ENCODE assay signal across 21 cellular contexts in genomic region chr3:70959506-70959905, GRCh38.
A peak's percentile ranks its signal among the peaks of the same experiment; 100 is the strongest.
DNase-seq lines count a peak whose midpoint lies in the region; ATAC-seq and TF ChIP-seq lines count a peak whose summit lies in the region.
"Had no signal": no experiment of that assay in that cellular context is flagged by ENCODE, and none has a peak within 500 bp of the region (broad histone marks: within the 10 kb centered on the region; RNA-seq: fewer than 3 reads in every experiment).

No MANE protein-coding gene starts in this region.

- H3K9me3 ChIP-seq in CD4-positive, alpha-beta T cell (ENCODE audit: control insufficient read depth, low read length) = no peaks in the 10 kb centered on the region
- no peaks in the 10 kb centered on the region for H3K9me3 ChIP-seq in naive thymus-derived CD4-positive, alpha-beta T cell (ENCODE audit: control insufficient read depth in 2 of 3, low read length in 3 of 3)
- H3K9me3 ChIP-seq: A549 had no signal

- no peaks in the 10 kb centered on the region for H3K9me3 Mint-ChIP-seq in activated T-cell treated with anti-CD3 and anti-CD28 coated beads, Interleukin-2, amount 50 U/mL, for 24 hours
- no peaks in the 10 kb centered on the region for H3K9me3 Mint-ChIP-seq in CD4-positive, alpha-beta T cell
- no peaks in the 10 kb centered on the region for H3K9me3 Mint-ChIP-seq in activated T-helper 17 cell treated with anti-CD3 and anti-CD28 coated beads, Interleukin-2, amount 50 U/mL, for 72 hours
- peaks cover 0 to 11% (median 0%) of the 10 kb centered on the region in 11 donors for H3K9me3 Mint-ChIP-seq in naive thymus-derived CD4-positive, alpha-beta T cell
- H3K9me3 Mint-ChIP-seq: CD8-positive, alpha-beta memory T cell had no signal

- no peak overlapping the region for H3K4me3 Mint-ChIP-seq in activated T-cell treated with anti-CD3 and anti-CD28 coated beads, Interleukin-2, amount 50 U/mL, for 24 hours
- no peak overlapping the region for H3K4me3 Mint-ChIP-seq in CD4-positive, alpha-beta T cell
- no peak overlapping the region for H3K4me3 Mint-ChIP-seq in activated T-helper 17 cell treated with anti-CD3 and anti-CD28 coated beads, Interleukin-2, amount 50 U/mL, for 72 hours
- H3K4me3 Mint-ChIP-seq in naive thymus-derived CD4-positive, alpha-beta T cell = no peak overlapping the region
- H3K4me3 Mint-ChIP-seq: CD8-positive, alpha-beta memory T cell had no signal

- H3K27ac ChIP-seq in CD4-positive, alpha-beta T cell (ENCODE audit: low read depth, low read length) = no peak overlapping the region
- H3K27ac ChIP-seq in naive thymus-derived CD4-positive, alpha-beta T cell (ENCODE audit: low read depth, low read length) = no peak overlapping the region
- H3K27ac ChIP-seq: A549 had no signal

- CTCF ChIA-PET in CD4-positive, alpha-beta T cell (lab: Charles Lee) = no interaction called here
- CTCF ChIA-PET in naive thymus-derived CD4-positive, alpha-beta T cell (lab: Charles Lee) = no interaction called here

- H3K4me1 ChIP-seq in naive thymus-derived CD4-positive, alpha-beta T cell (ENCODE audit: control insufficient read depth in 2 of 2, insufficient read depth in 2 of 2, low read length in 2 of 2) = no peaks in the 10 kb centered on the region
- H3K4me1 ChIP-seq: A549 had no signal

- no peak for DNase-seq in activated T-cell treated with anti-CD3 and anti-CD28 coated beads, Interleukin-2, amount 50 U/mL, for 24 hours
- DNase-seq in activated T-cell treated with anti-CD3 and anti-CD28 coated beads, Interleukin-2, amount 50 U/mL, for 1 hour = no peak
- no peak for DNase-seq in CD4-positive, alpha-beta T cell
- no peak for DNase-seq in naive thymus-derived CD4-positive, alpha-beta T cell
- no peak for DNase-seq in NCI-H1105 (lab: John Stamatoyannopoulos, UW)
- DNase-seq: CD8-positive, alpha-beta memory T cell; DMS53; GOT3; NCI-H1092 treated with DMSO at 0.1 percent for 48 hours; NCI-H1694; NCI-H2107; NCI-H510A treated with DMSO at 0.1 percent for 48 hours; NCI-H774; OCI-M1; SHP77 treated with DMSO at 0.1 percent for 48 hours had no signal

- POLR2A ChIA-PET in CD4-positive, alpha-beta T cell (lab: Charles Lee) = no interaction called here
- POLR2A ChIA-PET in naive thymus-derived CD4-positive, alpha-beta T cell (lab: Charles Lee) = no interaction called here

- no peaks in the 10 kb centered on the region for H3K27me3 Mint-ChIP-seq in activated T-cell treated with anti-CD3 and anti-CD28 coated beads, Interleukin-2, amount 50 U/mL, for 24 hours
- no peaks in the 10 kb centered on the region for H3K27me3 Mint-ChIP-seq in CD4-positive, alpha-beta T cell
- H3K27me3 Mint-ChIP-seq in activated T-helper 17 cell treated with anti-CD3 and anti-CD28 coated beads, Interleukin-2, amount 50 U/mL, for 72 hours = no peaks in the 10 kb centered on the region
- no peaks in the 10 kb centered on the region for H3K27me3 Mint-ChIP-seq in naive thymus-derived CD4-positive, alpha-beta T cell

- intact Hi-C loops in CD4-positive, alpha-beta T cell (cut with DNase I, micrococcal nuclease) = no loop called here
- intact Hi-C loops in naive thymus-derived CD4-positive, alpha-beta T cell (cut with micrococcal nuclease) = loop anchor here in 1 of 2 donors (10.0 kb wide), 1 partner anchor 555 kb away; no protein-coding TSS in a partner anchor

- peaks cover 96% of the 10 kb centered on the region for H3K36me3 Mint-ChIP-seq in activated T-cell treated with anti-CD3 and anti-CD28 coated beads, Interleukin-2, amount 50 U/mL, for 24 hours (ENCODE audit: low read depth)
- H3K36me3 Mint-ChIP-seq in CD4-positive, alpha-beta T cell (ENCODE audit: low read depth) = peaks cover 97% of the 10 kb centered on the region
- H3K36me3 Mint-ChIP-seq in activated T-helper 17 cell treated with anti-CD3 and anti-CD28 coated beads, Interleukin-2, amount 50 U/mL, for 72 hours (ENCODE audit: low read depth) = peaks cover 100% of the 10 kb centered on the region
- H3K36me3 Mint-ChIP-seq in naive thymus-derived CD4-positive, alpha-beta T cell = peaks cover 18 to 59% (median 48%) of the 10 kb centered on the region in 5 donors

- no peak overlapping the region for H3K4me3 ChIP-seq in naive thymus-derived CD4-positive, alpha-beta T cell (ENCODE audit: low read length)
- H3K4me3 ChIP-seq: A549, K562 had no signal

- ATAC-seq in CD4-positive, alpha-beta T cell (ENCODE audit: poor library complexity) = no peak
- ATAC-seq in activated T-helper 17 cell treated with anti-CD3 and anti-CD28 coated beads, Interleukin-2, amount 50 U/mL, for 72 hours (replicated peaks) = peak; percentile 39
- no peak for ATAC-seq in naive thymus-derived CD4-positive, alpha-beta T cell
- ATAC-seq in HG03108 (IDR thresholded peaks at IDR 0.05; ENCODE audit: unreplicated experiment) = no peak
- ATAC-seq in GM18907 (IDR thresholded peaks at IDR 0.05; ENCODE audit: unreplicated experiment) = no peak
- ATAC-seq: A549, HCT116, K562 had no signal

- peak overlapping the region; percentile 75 for H3K27ac Mint-ChIP-seq in activated T-cell treated with anti-CD3 and anti-CD28 coated beads, Interleukin-2, amount 50 U/mL, for 24 hours
- peak overlapping the region; percentile 53 for H3K27ac Mint-ChIP-seq in CD4-positive, alpha-beta T cell
- peak overlapping the region; percentile 26 for H3K27ac Mint-ChIP-seq in activated T-helper 17 cell treated with anti-CD3 and anti-CD28 coated beads, Interleukin-2, amount 50 U/mL, for 72 hours
- peak overlapping the region in 6 of 9 donors; percentile 25 to 69 (median 62) for H3K27ac Mint-ChIP-seq in naive thymus-derived CD4-positive, alpha-beta T cell
- H3K27ac Mint-ChIP-seq: CD8-positive, alpha-beta memory T cell had no signal

- H3K36me3 ChIP-seq in naive thymus-derived CD4-positive, alpha-beta T cell (ENCODE audit: control insufficient read depth in 2 of 3, insufficient read depth in 3 of 3, low read length in 3 of 3) = peaks cover 6 to 68% (median 9%) of the 10 kb centered on the region in 3 experiments

- H3K4me1 Mint-ChIP-seq in activated T-cell treated with anti-CD3 and anti-CD28 coated beads, Interleukin-2, amount 50 U/mL, for 24 hours (ENCODE audit: low read depth) = peaks cover 27% of the 10 kb centered on the region
- peaks cover 19% of the 10 kb centered on the region for H3K4me1 Mint-ChIP-seq in CD4-positive, alpha-beta T cell (ENCODE audit: low read depth)
- H3K4me1 Mint-ChIP-seq in activated T-helper 17 cell treated with anti-CD3 and anti-CD28 coated beads, Interleukin-2, amount 50 U/mL, for 72 hours = no peaks in the 10 kb centered on the region
- H3K4me1 Mint-ChIP-seq in naive thymus-derived CD4-positive, alpha-beta T cell = peaks cover 0 to 25% (median 6%) of the 10 kb centered on the region in 7 donors

- H3K27me3 ChIP-seq in CD4-positive, alpha-beta T cell (ENCODE audit: control insufficient read depth, insufficient read depth, low read length) = no peaks in the 10 kb centered on the region
- no peaks in the 10 kb centered on the region for H3K27me3 ChIP-seq in naive thymus-derived CD4-positive, alpha-beta T cell (ENCODE audit: control insufficient read depth in 2 of 2, insufficient read depth in 2 of 2, low read length in 2 of 2)

- no peak for TF ChIP-seq CTCF in CD4-positive, alpha-beta T cell (IDR thresholded peaks at IDR 0.05)
